ENCODE assay signal across 23 cellular contexts in the genomic region with DNA sequence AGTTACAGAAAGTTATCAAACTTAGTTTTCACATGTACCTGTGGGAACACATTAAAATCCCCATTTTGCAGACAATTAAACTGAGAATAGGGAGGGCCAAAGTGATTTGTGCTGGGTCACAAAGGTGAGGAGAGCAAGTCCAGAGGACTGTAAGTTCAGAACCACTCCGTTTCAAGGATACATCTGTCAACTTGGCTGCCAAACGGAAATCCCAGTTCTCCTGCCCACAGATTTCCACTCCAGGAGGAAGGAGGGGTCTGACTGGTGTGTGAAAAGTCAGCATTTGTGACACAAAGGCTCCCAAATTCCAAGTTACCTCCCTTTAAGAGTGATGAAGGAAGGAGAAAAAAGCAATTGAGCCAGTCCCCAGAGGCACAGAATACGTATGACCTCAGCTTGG.
"Had no signal": no experiment of that assay in that cellular context is flagged by ENCODE, and none has a peak within 500 bp of the region (broad histone marks: within the 10 kb centered on the region; RNA-seq: fewer than 3 reads in every experiment).

No MANE protein-coding gene starts in this region.

- H3K27me3 ChIP-seq: esophagus squamous epithelium, spleen, testis, tibial nerve, upper lobe of right lung, vagina had no signal

- H3K4me1 ChIP-seq: esophagus squamous epithelium, prostate gland, testis, tibial nerve, upper lobe of right lung, vagina had no signal

- H3K9ac ChIP-seq: parathyroid adenoma had no signal

- H3K79me2 ChIP-seq: parathyroid adenoma had no signal

- H2AFZ ChIP-seq: parathyroid adenoma had no signal

- H3K9me3 ChIP-seq: esophagus squamous epithelium, prostate gland, spleen, testis, tibial nerve, upper lobe of right lung, vagina had no signal

- H3K36me3 ChIP-seq: esophagus squamous epithelium, prostate gland, upper lobe of right lung, vagina had no signal

- H3K4me3 ChIP-seq: esophagus squamous epithelium, lung, prostate gland, spleen, testis, tibial nerve, upper lobe of right lung, vagina had no signal

- ATAC-seq: effector memory CD8-positive, alpha-beta T cell; left lobe of liver; naive thymus-derived CD4-positive, alpha-beta T cell; sciatic nerve; stimulated activated memory B cell treated with anti-CD40 and anti-IgM and Interleukin-4, amounts not matched to agents 10 μg/mL and 1 μg/mL and 100 μg/mL, for 72 hours; upper lobe of right lung had no signal

- DNase-seq: effector memory CD8-positive, alpha-beta T cell; esophagus squamous epithelium; foreskin fibroblast; head of caudate nucleus; hypothalamus; islet precursor cell; mesendoderm; naive thymus-derived CD4-positive, alpha-beta T cell; nephron progenitor cell; spleen; stimulated activated CD4-positive, alpha-beta T cell treated with anti-CD3 and anti-CD28 coated beads, Interleukin-15, amount 100 ng/mL, for 24 hours; stimulated activated CD4-positive, alpha-beta T cell treated with anti-CD3 and anti-CD28 coated beads, Interleukin-1b, Interleukin-23, amount 100 ng/mL, for 48 hours; stimulated activated CD4-positive, alpha-beta T cell treated with anti-CD3 and anti-CD28 coated beads, Interleukin-4, amount 100 ng/mL, for 24 hours; testis; upper lobe of right lung had no signal

- H3K27ac ChIP-seq: esophagus squamous epithelium, parathyroid adenoma, prostate gland, testis, tibial nerve, upper lobe of right lung, vagina had no signal
